3 cellular contexts compared by ENCODE assay signal in the genomic region with DNA sequence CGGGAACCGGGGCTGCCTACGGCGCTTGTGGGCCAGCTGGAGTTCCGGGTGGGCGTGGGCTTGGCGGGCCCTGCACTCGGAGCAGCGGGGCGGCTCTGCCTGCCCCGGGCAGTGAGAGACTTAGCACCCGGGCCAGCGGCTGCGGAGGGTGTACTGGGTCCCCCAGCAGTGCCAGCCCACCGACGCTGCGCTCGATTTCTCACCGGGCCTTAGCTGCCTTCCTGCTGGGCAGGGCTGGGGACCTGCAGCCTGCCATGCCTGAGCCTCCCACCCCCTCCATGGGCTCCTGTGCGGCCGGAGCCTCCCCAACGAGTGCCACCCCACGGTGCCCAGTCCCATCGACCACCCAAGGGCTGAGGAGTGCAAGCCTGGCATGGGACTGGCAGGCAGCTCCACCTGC.
DNase-seq lines count a peak whose midpoint lies in the region; TF ChIP-seq lines count a peak whose summit lies in the region.
"Not testable (repeated sequence)": the region's sequence is repeated elsewhere in the genome, so short reads cannot be mapped to it uniquely, and the experiment has no call there.

No MANE protein-coding gene starts in this region.

- peak overlapping the region; percentile 50 for H3K27ac ChIP-seq in HL-60 (replicated peaks)
- H3K27ac ChIP-seq in neutrophil: peak overlapping the region; percentile 43

- DNase-seq in HL-60 (ENCODE audit: low read depth in 1 of 2, low spot score in 1 of 2): peak in 1 of 2 experiments; percentile 2
- peak; percentile 42 for DNase-seq in NB4 (ENCODE audit: low read depth)

- H3K27me3 ChIP-seq in HL-60 (ENCODE audit: insufficient read depth, poor library complexity, severe bottlenecking); neutrophil: not testable (repeated sequence)

- peaks cover 35 to 47% of the 10 kb centered on the region in 2 experiments for H3K4me1 ChIP-seq in neutrophil (ENCODE audit: control insufficient read depth in 1 of 2, insufficient read depth in 1 of 2, low read depth in 1 of 2, low read length in 1 of 2)

- H3K9me3 ChIP-seq in neutrophil: not testable (repeated sequence)

- TF ChIP-seq POLR2A in NB4 (IDR thresholded peaks at IDR 0.05; ENCODE audit: extremely low read depth, insufficient read length): not testable (repeated sequence)

- H3K4me3 ChIP-seq in HL-60 (replicated peaks; ENCODE audit: insufficient read depth, low read length): peak overlapping the region; percentile 20
- H3K4me3 ChIP-seq in NB4 (ENCODE audit: low read depth, low read length): peak overlapping the region; percentile 48
- not testable (repeated sequence) for H3K4me3 ChIP-seq in neutrophil (ENCODE audit: low read depth in 1 of 2, low read length in 1 of 2)

- not testable (repeated sequence) for TF ChIP-seq CTCF in HL-60 (IDR thresholded peaks at IDR 0.05; ENCODE audit: insufficient read depth, low read length); NB4 (IDR thresholded peaks at IDR 0.05; ENCODE audit: low read depth, low read length); neutrophil (IDR thresholded peaks at IDR 0.05)

- not testable (repeated sequence) for H3K36me3 ChIP-seq in neutrophil
